21 cellular contexts compared by ENCODE assay signal in the genomic region with DNA sequence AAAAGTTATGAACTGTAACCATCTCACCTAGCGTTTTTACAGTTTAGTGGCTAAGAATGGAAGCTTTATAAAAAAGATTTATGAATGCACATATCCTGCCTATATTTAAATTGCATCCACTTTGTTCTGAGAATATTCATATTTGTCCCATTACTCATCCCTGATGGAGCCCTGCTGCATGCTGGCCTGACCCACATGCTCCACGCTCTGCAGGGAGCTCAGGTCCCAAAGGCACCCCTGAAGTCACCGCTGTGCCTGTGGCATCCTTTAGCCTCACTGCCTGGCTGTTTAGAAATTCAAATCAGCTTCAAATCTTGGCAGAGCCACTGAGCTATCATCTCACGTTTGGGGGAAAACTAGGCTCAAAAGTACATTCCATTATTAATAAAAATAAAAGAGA. TPM values are rescaled to one million over a fixed set of nuclear protein-coding genes. Genes with fewer than 3 reads are reported as not detected.
DNase-seq lines count a peak whose midpoint lies in the region; ATAC-seq and TF ChIP-seq lines count a peak whose summit lies in the region.
"Had no signal": no experiment of that assay in that cellular context is flagged by ENCODE, and none has a peak within 500 bp of the region (broad histone marks: within the 10 kb centered on the region; RNA-seq: fewer than 3 reads in every experiment).

No MANE protein-coding gene starts in this region.

- TF ChIP-seq CTCF in cardiac fibroblast (IDR thresholded peaks at IDR 0.05; ENCODE audit: low read depth, low read length) (no peak), mesothelial cell of epicardium (IDR thresholded peaks at IDR 0.05; ENCODE audit: unreplicated experiment) (no peak)

- no peak overlapping the region for H3K18ac ChIP-seq in mesenchymal stem cell (ENCODE audit: low read depth in 1 of 2, low read length in 2 of 2)

- H3K4me3 ChIP-seq in cardiac fibroblast (replicated peaks in 1 of 2; ENCODE audit: low read depth in 2 of 2, low read length in 2 of 2), result no peak overlapping the region
- no peak overlapping the region for H3K4me3 ChIP-seq in mesenchymal stem cell (ENCODE audit: insufficient read depth in 1 of 2, low read depth in 1 of 2, low read length in 2 of 2)
- H3K4me3 ChIP-seq: Peyer's patch, vagina had no signal

- peak overlapping the region in 1 of 2 experiments; percentile 6 for H2BK12ac ChIP-seq in mesenchymal stem cell (ENCODE audit: low read length in 2 of 2)

- no peak overlapping the region for H3K27ac ChIP-seq in mesenchymal stem cell (ENCODE audit: low read length, poor library complexity, severe bottlenecking)
- H3K27ac ChIP-seq: Peyer's patch, vagina had no signal

- WGBS in mesenchymal stem cell, result 33% methylated on average over 2 of the region's 4 CpGs

- H3K23ac ChIP-seq in mesenchymal stem cell (ENCODE audit: low read length in 2 of 2), result no peak overlapping the region

- H3K79me1 ChIP-seq in mesenchymal stem cell (replicated peaks; ENCODE audit: low read length, poor library complexity, severe bottlenecking), result no peaks in the 10 kb centered on the region

- peak overlapping the region; percentile 80 for H4K8ac ChIP-seq in mesenchymal stem cell (ENCODE audit: low read length)

- H3K4me1 Mint-ChIP-seq in mesothelial cell of epicardium, result peaks cover 4% of the 10 kb centered on the region
- H3K4me1 Mint-ChIP-seq: activated naive CD4-positive, alpha-beta T cell treated with anti-CD3 and anti-CD28 coated beads, Interleukin-2, amount 50 U/mL, for 24 hours; memory B cell had no signal

- no peak overlapping the region for H3K4me3 Mint-ChIP-seq in mesothelial cell of epicardium
- H3K4me3 Mint-ChIP-seq: activated naive CD4-positive, alpha-beta T cell treated with anti-CD3 and anti-CD28 coated beads, Interleukin-2, amount 50 U/mL, for 24 hours; endodermal cell; memory B cell; natural killer cell treated with Interleukin-12 subunit alpha and Interleukin-12 subunit beta and Interleukin-15 and Interleukin-18, amount 100 ng/mL, for 72 hours had no signal

- H3K36me3 ChIP-seq in mesenchymal stem cell (ENCODE audit: control insufficient read depth in 1 of 2, insufficient read depth in 2 of 2, low read depth in 1 of 2, low read length in 2 of 2), result no peaks in the 10 kb centered on the region
- H3K36me3 ChIP-seq: Peyer's patch, vagina had no signal

- no peaks in the 10 kb centered on the region for H3K36me3 Mint-ChIP-seq in mesothelial cell of epicardium
- H3K36me3 Mint-ChIP-seq: activated naive CD4-positive, alpha-beta T cell treated with anti-CD3 and anti-CD28 coated beads, Interleukin-2, amount 50 U/mL, for 24 hours; memory B cell; natural killer cell treated with Interleukin-12 subunit alpha and Interleukin-12 subunit beta and Interleukin-15 and Interleukin-18, amount 100 ng/mL, for 72 hours had no signal

- H3K9ac ChIP-seq in mesenchymal stem cell (ENCODE audit: low read length), result peak overlapping the region; percentile 52

- H3K9me3 ChIP-seq in mesenchymal stem cell (ENCODE audit: control insufficient read depth, low read length), result no peaks in the 10 kb centered on the region
- H3K9me3 ChIP-seq: Caco-2, Peyer's patch, vagina had no signal

- H3K4ac ChIP-seq in mesenchymal stem cell (ENCODE audit: low read depth in 1 of 2, low read length in 2 of 2), result no peak overlapping the region

- H2BK5ac ChIP-seq in mesenchymal stem cell (ENCODE audit: low read depth, low read length, poor library complexity, severe bottlenecking), result no peak overlapping the region

- peaks cover 5% of the 10 kb centered on the region for H3K27me3 Mint-ChIP-seq in mesothelial cell of epicardium (ENCODE audit: low read depth)
- H3K27me3 Mint-ChIP-seq: activated naive CD4-positive, alpha-beta T cell treated with anti-CD3 and anti-CD28 coated beads, Interleukin-2, amount 50 U/mL, for 24 hours had no signal

- H3K27me3 ChIP-seq in mesenchymal stem cell (ENCODE audit: control insufficient read depth in 1 of 2, insufficient read depth in 1 of 2, low read length in 2 of 2), result no peaks in the 10 kb centered on the region
- H3K27me3 ChIP-seq: Peyer's patch, vagina had no signal

- no peak overlapping the region for H3K14ac ChIP-seq in mesenchymal stem cell (ENCODE audit: low read length in 2 of 2)

- H2BK15ac ChIP-seq in mesenchymal stem cell (ENCODE audit: low read depth, poor library complexity, severe bottlenecking), result no peak overlapping the region

- H2AK5ac ChIP-seq in mesenchymal stem cell (ENCODE audit: low read length, severe bottlenecking), result no peak overlapping the region

- H3K27ac Mint-ChIP-seq in mesothelial cell of epicardium, result no peak overlapping the region
- H3K27ac Mint-ChIP-seq: activated naive CD4-positive, alpha-beta T cell treated with anti-CD3 and anti-CD28 coated beads, Interleukin-2, amount 50 U/mL, for 24 hours; endodermal cell; memory B cell; natural killer cell treated with Interleukin-12 subunit alpha and Interleukin-12 subunit beta and Interleukin-15 and Interleukin-18, amount 100 ng/mL, for 72 hours had no signal

- H3K4me1 ChIP-seq in mesenchymal stem cell (ENCODE audit: control insufficient read depth, insufficient read depth, low read depth, low read length), result peaks cover 2% of the 10 kb centered on the region
- H3K4me1 ChIP-seq: Caco-2, Peyer's patch, vagina had no signal

- no peak overlapping the region for H2BK120ac ChIP-seq in mesenchymal stem cell (ENCODE audit: low read depth, low read length)

- no peak overlapping the region for H4K91ac ChIP-seq in mesenchymal stem cell (ENCODE audit: low read length)

- no peaks in the 10 kb centered on the region for H3K9me3 Mint-ChIP-seq in mesothelial cell of epicardium
- H3K9me3 Mint-ChIP-seq: activated naive CD4-positive, alpha-beta T cell treated with anti-CD3 and anti-CD28 coated beads, Interleukin-2, amount 50 U/mL, for 24 hours; endodermal cell; natural killer cell treated with Interleukin-12 subunit alpha and Interleukin-12 subunit beta and Interleukin-15 and Interleukin-18, amount 100 ng/mL, for 72 hours had no signal

- no peak overlapping the region for H3K4me2 ChIP-seq in mesenchymal stem cell (ENCODE audit: low read length, poor library complexity, severe bottlenecking)

- ATAC-seq in GM18861 (IDR thresholded peaks at IDR 0.05; ENCODE audit: unreplicated experiment), result no peak
- ATAC-seq: natural killer cell treated with Interleukin-12 subunit alpha and Interleukin-12 subunit beta and Interleukin-15 and Interleukin-18, amount 100 ng/mL, for 72 hours had no signal

- DNase-seq in COLO829 (ENCODE audit: low spot score) (peak; percentile 13), M059J (ENCODE audit: low read depth) (peak; percentile 75), cardiac fibroblast (ENCODE audit: low read depth in 2 of 2) (peak; percentile 35 to 66), mesenchymal stem cell (peak; percentile 38), GOT3 (lab: John Stamatoyannopoulos, UW) (no peak), mesothelial cell of epicardium (ENCODE audit: low spot score in 2 of 2, unreplicated experiment in 2 of 2) (no peak), NCI-H82 treated with DMSO at 0.1 percent for 48 hours (lab: John Stamatoyannopoulos, UW; ENCODE audit: unreplicated experiment) (no peak)
- DNase-seq: Caco-2, endodermal cell, GF-D8, NCI-H2081 treated with DMSO at 0.1 percent for 48 hours, NCI-H524, Peyer's patch had no signal

- H2AFZ ChIP-seq in mesenchymal stem cell (ENCODE audit: low read depth, low read length), result peak overlapping the region; percentile 46

RNA-seq across cellular contexts. Expression of gene C10orf90, which starts 24.4 kb away (rescaled TPM):
- total RNA-seq in M059J (2014; rRNA removed; shearing (Covaris generic)), result 1.8 and 2.2 TPM in 2 replicates
- polyA plus RNA-seq in mesenchymal stem cell (2013, experiment 1 of 2), result 1.2 TPM
- polyA plus RNA-seq in mesenchymal stem cell (2013, experiment 2 of 2), result 1.2 TPM
- not detected in 3 replicates for total RNA-seq in mesothelial cell of epicardium
- total RNA-seq: Caco-2; cardiac septum; natural killer cell treated with Interleukin-12 subunit alpha and Interleukin-12 subunit beta and Interleukin-15 and Interleukin-18, amount 100 ng/mL, for 72 hours; Peyer's patch; pulmonary artery endothelial cell; vagina had no signal
- polyA plus RNA-seq: keratinocyte had no signal

Comparison
In these comparisons a context has a peak if more than half of its experiments do, and no peak if none do; other contexts are left out.
1. DNase-seq: peak in COLO829 (single experiment), M059J (single experiment), cardiac fibroblast (2 of 2) and mesenchymal stem cell (single experiment); none in GOT3 (single experiment), mesothelial cell of epicardium (0 of 2) and NCI-H82 treated with DMSO at 0.1 percent for 48 hours (single experiment).